10 cellular contexts compared by ENCODE assay signal in the genomic region with DNA sequence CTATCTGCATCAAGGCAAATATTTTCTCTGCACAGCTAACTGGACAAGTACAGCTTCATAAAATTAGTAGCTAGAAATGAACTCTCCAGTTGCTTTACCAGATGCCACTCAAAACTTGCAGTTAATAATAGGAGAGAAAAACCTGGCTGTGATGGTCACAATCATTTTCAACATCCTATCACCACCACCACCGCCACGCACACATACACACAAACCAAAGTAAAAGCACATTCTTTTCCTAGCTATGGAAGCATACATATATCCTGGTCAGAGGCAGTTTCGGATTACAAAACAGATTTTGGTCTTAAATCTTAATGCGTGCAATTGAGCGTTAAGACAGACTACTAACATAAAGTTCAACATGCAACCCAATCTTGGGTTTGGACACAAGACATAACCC. TPM values are rescaled to one million over a fixed set of nuclear protein-coding genes. Genes with fewer than 3 reads are reported as not detected.
A peak's percentile ranks its signal among the peaks of the same experiment; 100 is the strongest.
DNase-seq lines count a peak whose midpoint lies in the region; ATAC-seq lines count a peak whose summit lies in the region.
"Had no signal": no experiment of that assay in that cellular context is flagged by ENCODE, and none has a peak within 500 bp of the region (broad histone marks: within the 10 kb centered on the region; RNA-seq: fewer than 3 reads in every experiment).

No MANE protein-coding gene starts in this region.

- WGBS in thymus, result 25% methylated on average over 5 of the region's 5 CpGs

- H3K9me3 Mint-ChIP-seq in activated CD4-positive, alpha-beta T cell treated with anti-CD3 and anti-CD28 coated beads, Interleukin-2, amount 10 ng/mL, durations not matched to agents 7 days and 5 days, result no peaks in the 10 kb centered on the region
- H3K9me3 Mint-ChIP-seq in activated naive CD8-positive, alpha-beta T cell treated with anti-CD3 and anti-CD28 coated beads for 36 hours, result no peaks in the 10 kb centered on the region

- no peaks in the 10 kb centered on the region for H3K36me3 ChIP-seq in thymus (ENCODE audit: control insufficient read depth, insufficient read depth)

- H3K27me3 ChIP-seq in thymus (ENCODE audit: control insufficient read depth, insufficient read depth), result no peaks in the 10 kb centered on the region

- peaks cover 8% of the 10 kb centered on the region for H3K27me3 Mint-ChIP-seq in activated CD4-positive, alpha-beta T cell treated with anti-CD3 and anti-CD28 coated beads, Interleukin-2, amount 10 ng/mL, durations not matched to agents 7 days and 5 days
- peaks cover 4% of the 10 kb centered on the region for H3K27me3 Mint-ChIP-seq in activated naive CD8-positive, alpha-beta T cell treated with anti-CD3 and anti-CD28 coated beads for 36 hours

- H3K4me3 Mint-ChIP-seq in activated CD4-positive, alpha-beta T cell treated with anti-CD3 and anti-CD28 coated beads, Interleukin-2, amount 10 ng/mL, durations not matched to agents 7 days and 5 days, result peak overlapping the region; percentile 90
- peak overlapping the region; percentile 95 for H3K4me3 Mint-ChIP-seq in activated naive CD8-positive, alpha-beta T cell treated with anti-CD3 and anti-CD28 coated beads for 36 hours

- peak overlapping the region; percentile 97 for H3K4me3 ChIP-seq in thymus (ENCODE audit: low read length)

- peaks cover 37% of the 10 kb centered on the region for H3K4me1 Mint-ChIP-seq in activated CD4-positive, alpha-beta T cell treated with anti-CD3 and anti-CD28 coated beads, Interleukin-2, amount 10 ng/mL, durations not matched to agents 7 days and 5 days
- peaks cover 32% of the 10 kb centered on the region for H3K4me1 Mint-ChIP-seq in activated naive CD8-positive, alpha-beta T cell treated with anti-CD3 and anti-CD28 coated beads for 36 hours

- peak overlapping the region; percentile 87 for H3K27ac Mint-ChIP-seq in activated CD4-positive, alpha-beta T cell treated with anti-CD3 and anti-CD28 coated beads, Interleukin-2, amount 10 ng/mL, durations not matched to agents 7 days and 5 days
- H3K27ac Mint-ChIP-seq in activated naive CD8-positive, alpha-beta T cell treated with anti-CD3 and anti-CD28 coated beads for 36 hours, result peak overlapping the region; percentile 79

- no peak overlapping the region for H3K27ac ChIP-seq in thymus (ENCODE audit: low read depth)

- ATAC-seq in esophagus mucosa, result no peak

- POLR2A ChIA-PET in activated CD4-positive, alpha-beta T cell treated with anti-CD3 and anti-CD28 coated beads, Interleukin-2, amount 10 ng/mL, durations not matched to agents 7 days and 5 days (lab: Charles Lee), result no interaction called here

- CTCF ChIA-PET in activated CD4-positive, alpha-beta T cell treated with anti-CD3 and anti-CD28 coated beads, Interleukin-2, amount 10 ng/mL, durations not matched to agents 7 days and 5 days (lab: Charles Lee), result interaction anchor here (0.6 to 1.6 kb wide), 4 partner anchors 18 to 184 kb away, joined by 3 to 5 read pairs (median 4); no protein-coding TSS in a partner anchor

- DNase-seq in activated CD4-positive, alpha-beta T cell treated with anti-CD3 and anti-CD28 coated beads, Interleukin-2, amount 10 ng/mL, durations not matched to agents 7 days and 5 days, result no peak
- no peak for DNase-seq in activated CD4-positive, alpha-beta T cell treated with anti-CD3 and anti-CD28 coated beads, Interleukin-2, amount 50 U/mL, for 1 hour
- no peak for DNase-seq in activated naive CD8-positive, alpha-beta T cell treated with anti-CD3 and anti-CD28 coated beads for 36 hours
- DNase-seq in kidney tubule cell (ENCODE audit: low spot score), result peak; percentile 19
- no peak for DNase-seq in HPDE6-E6E7 (ENCODE audit: extremely low spot score)
- DNase-seq in NCI-H82 treated with DMSO at 0.1 percent for 48 hours (lab: John Stamatoyannopoulos, UW; ENCODE audit: unreplicated experiment), result no peak
- DNase-seq: NCI-H774, retina had no signal

- peaks cover 9% of the 10 kb centered on the region for H3K4me1 ChIP-seq in thymus (ENCODE audit: control insufficient read depth, insufficient read depth, low read length)

- H3K9me3 ChIP-seq in thymus (ENCODE audit: control insufficient read depth), result no peaks in the 10 kb centered on the region

- H3K36me3 Mint-ChIP-seq in activated CD4-positive, alpha-beta T cell treated with anti-CD3 and anti-CD28 coated beads, Interleukin-2, amount 10 ng/mL, durations not matched to agents 7 days and 5 days (ENCODE audit: low read depth), result peaks cover 10% of the 10 kb centered on the region
- peaks cover 13% of the 10 kb centered on the region for H3K36me3 Mint-ChIP-seq in activated naive CD8-positive, alpha-beta T cell treated with anti-CD3 and anti-CD28 coated beads for 36 hours

RNA-seq across cellular contexts. Expression of gene CACUL1, which starts 1.4 kb away (rescaled TPM):
- total RNA-seq in activated CD4-positive, alpha-beta T cell treated with anti-CD3 and anti-CD28 coated beads, Interleukin-2, amount 10 ng/mL, durations not matched to agents 7 days and 5 days, result 10 to 100 TPM; 27.5 to 27.6 TPM
- 10 to 100 TPM; 28.6 to 34.8 TPM for total RNA-seq in activated naive CD8-positive, alpha-beta T cell treated with anti-CD3 and anti-CD28 coated beads for 36 hours
- polyA plus RNA-seq in thymus, result 9.9 TPM
- 28.5 TPM for total RNA-seq in esophagus mucosa
